ENCODE assay signal across 24 cellular contexts in the genomic region with DNA sequence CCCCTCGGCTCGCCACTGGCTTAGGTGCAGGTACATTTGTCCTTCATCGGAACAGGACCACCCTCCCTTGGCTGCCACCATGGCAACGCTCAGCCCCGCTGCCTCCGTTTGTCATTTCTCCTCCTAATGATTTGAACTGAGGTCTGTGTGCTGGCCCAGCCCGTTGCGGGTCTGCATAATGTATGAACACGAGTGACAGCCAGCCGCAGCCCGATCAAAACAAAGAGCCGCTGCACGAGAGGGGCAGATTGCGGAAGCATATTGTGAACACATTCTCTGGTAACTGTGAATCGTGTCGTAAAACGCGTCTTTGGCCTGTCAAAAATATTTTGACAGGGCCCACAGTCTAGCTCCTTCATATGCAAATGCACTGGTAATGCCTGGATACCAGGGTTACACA.
"Had no signal": no experiment of that assay in that cellular context is flagged by ENCODE, and none has a peak within 500 bp of the region (broad histone marks: within the 10 kb centered on the region; RNA-seq: fewer than 3 reads in every experiment).

No MANE protein-coding gene starts in this region.

- DNase-seq: activated CD4-positive, alpha-beta T cell treated with anti-CD3 and anti-CD28 coated beads, Interleukin-2, amount 10 ng/mL, durations not matched to agents 7 days and 5 days; activated CD8-positive, alpha-beta memory T cell treated with anti-CD3 and anti-CD28 coated beads, Interleukin-2, amount 50 U/mL, for 4 hours; activated naive CD4-positive, alpha-beta T cell treated with anti-CD3 and anti-CD28 coated beads, Interleukin-2, amount 10 ng/mL, durations not matched to agents 7 days and 5 days; activated naive CD8-positive, alpha-beta T cell treated with anti-CD3 and anti-CD28 coated beads, Interleukin-2, amount 50 U/mL, for 24 hours; activated T-cell treated with anti-CD3 and anti-CD28 coated beads, Interleukin-2, amount 50 U/mL, for 4 hours; aorta; cerebellar nuclear complex; cortex of kidney; effector CD4-positive, alpha-beta T cell; heart right ventricle; kidney glomerular epithelial cell; naive thymus-derived CD8-positive, alpha-beta T cell; occipital lobe; posterior cingulate gyrus; stimulated activated naive CD8-positive, alpha-beta T cell treated with anti-CD3 and anti-CD28 coated beads, Interleukin-15, amount 100 ng/mL, for 72 hours; upper lobe of right lung had no signal

- H3K4me1 ChIP-seq: upper lobe of right lung had no signal

- H3K27me3 ChIP-seq: gastroesophageal sphincter, heart right ventricle, right atrium auricular region, upper lobe of right lung had no signal

- FAIRE-seq: bronchial epithelial cell had no signal

- H3K27ac ChIP-seq: gastroesophageal sphincter, heart right ventricle, right atrium auricular region, thoracic aorta, upper lobe of right lung had no signal

- H3K36me3 ChIP-seq: gastroesophageal sphincter, heart right ventricle, right atrium auricular region, thoracic aorta, upper lobe of right lung had no signal

- H3K27ac Mint-ChIP-seq: activated CD4-positive, alpha-beta T cell treated with anti-CD3 and anti-CD28 coated beads, Interleukin-2, amount 10 ng/mL, durations not matched to agents 7 days and 5 days; activated naive CD4-positive, alpha-beta T cell treated with anti-CD3 and anti-CD28 coated beads, Interleukin-2, amount 10 ng/mL, durations not matched to agents 7 days and 5 days; activated naive CD8-positive, alpha-beta T cell treated with anti-CD3 and anti-CD28 coated beads, Interleukin-2, amount 50 U/mL, for 24 hours; memory B cell; T-helper 1 cell treated with Interleukin-12 subunit alpha and Interleukin-12 subunit beta and Interleukin-4 antibody, amounts not matched to agents 30 μg/mL and 1 μg/mL, for 36 hours had no signal

- H3K27me3 Mint-ChIP-seq: activated CD4-positive, alpha-beta T cell treated with anti-CD3 and anti-CD28 coated beads, Interleukin-2, amount 10 ng/mL, durations not matched to agents 7 days and 5 days; stimulated activated naive CD8-positive, alpha-beta T cell treated with anti-CD3 and anti-CD28 coated beads, Interleukin-15, amount 100 ng/mL, for 72 hours had no signal

- H3K36me3 Mint-ChIP-seq: activated naive CD4-positive, alpha-beta T cell treated with anti-CD3 and anti-CD28 coated beads, Interleukin-2, amount 10 ng/mL, durations not matched to agents 7 days and 5 days; memory B cell; naive thymus-derived CD8-positive, alpha-beta T cell had no signal

- H3K9me3 ChIP-seq: gastroesophageal sphincter, right atrium auricular region, thoracic aorta, upper lobe of right lung had no signal

- ATAC-seq: activated CD4-positive, CD25-positive, alpha-beta regulatory T cell treated with anti-CD3 and anti-CD28 coated beads, Interleukin-2, amount 50 U/mL, for 24 hours; activated naive CD8-positive, alpha-beta T cell treated with anti-CD3 and anti-CD28 coated beads, Interleukin-2, amount 50 U/mL, for 24 hours; activated T-cell treated with anti-CD3 and anti-CD28 coated beads, Interleukin-2, amount 50 U/mL, for 4 hours; esophagus mucosa; gastroesophageal sphincter; naive thymus-derived CD8-positive, alpha-beta T cell; stimulated activated naive CD8-positive, alpha-beta T cell treated with anti-CD3 and anti-CD28 coated beads, Interleukin-15, amount 100 ng/mL, for 72 hours had no signal

- H3K4me3 Mint-ChIP-seq: activated CD4-positive, alpha-beta T cell treated with anti-CD3 and anti-CD28 coated beads, Interleukin-2, amount 10 ng/mL, durations not matched to agents 7 days and 5 days; activated naive CD4-positive, alpha-beta T cell treated with anti-CD3 and anti-CD28 coated beads, Interleukin-2, amount 10 ng/mL, durations not matched to agents 7 days and 5 days; activated naive CD8-positive, alpha-beta T cell treated with anti-CD3 and anti-CD28 coated beads, Interleukin-2, amount 50 U/mL, for 24 hours; activated T-cell treated with anti-CD3 and anti-CD28 coated beads, Interleukin-2, amount 50 U/mL, for 4 hours; memory B cell; naive thymus-derived CD8-positive, alpha-beta T cell; stimulated activated naive CD8-positive, alpha-beta T cell treated with anti-CD3 and anti-CD28 coated beads, Interleukin-15, amount 100 ng/mL, for 72 hours; T-helper 1 cell treated with Interleukin-12 subunit alpha and Interleukin-12 subunit beta and Interleukin-4 antibody, amounts not matched to agents 30 μg/mL and 1 μg/mL, for 36 hours had no signal

- H3K4me3 ChIP-seq: gastroesophageal sphincter, heart right ventricle, right atrium auricular region, thoracic aorta, upper lobe of right lung had no signal

- H3K9me3 Mint-ChIP-seq: activated CD4-positive, alpha-beta T cell treated with anti-CD3 and anti-CD28 coated beads, Interleukin-2, amount 10 ng/mL, durations not matched to agents 7 days and 5 days; activated naive CD4-positive, alpha-beta T cell treated with anti-CD3 and anti-CD28 coated beads, Interleukin-2, amount 10 ng/mL, durations not matched to agents 7 days and 5 days; activated naive CD8-positive, alpha-beta T cell treated with anti-CD3 and anti-CD28 coated beads, Interleukin-2, amount 50 U/mL, for 24 hours; activated T-cell treated with anti-CD3 and anti-CD28 coated beads, Interleukin-2, amount 50 U/mL, for 4 hours; memory B cell; naive thymus-derived CD8-positive, alpha-beta T cell; stimulated activated naive CD8-positive, alpha-beta T cell treated with anti-CD3 and anti-CD28 coated beads, Interleukin-15, amount 100 ng/mL, for 72 hours; T-helper 1 cell treated with Interleukin-12 subunit alpha and Interleukin-12 subunit beta and Interleukin-4 antibody, amounts not matched to agents 30 μg/mL and 1 μg/mL, for 36 hours had no signal

- H3K4me1 Mint-ChIP-seq: activated CD4-positive, alpha-beta T cell treated with anti-CD3 and anti-CD28 coated beads, Interleukin-2, amount 10 ng/mL, durations not matched to agents 7 days and 5 days; activated naive CD4-positive, alpha-beta T cell treated with anti-CD3 and anti-CD28 coated beads, Interleukin-2, amount 10 ng/mL, durations not matched to agents 7 days and 5 days; activated naive CD8-positive, alpha-beta T cell treated with anti-CD3 and anti-CD28 coated beads, Interleukin-2, amount 50 U/mL, for 24 hours; memory B cell; naive thymus-derived CD8-positive, alpha-beta T cell; stimulated activated naive CD8-positive, alpha-beta T cell treated with anti-CD3 and anti-CD28 coated beads, Interleukin-15, amount 100 ng/mL, for 72 hours had no signal
